In genomic region chr15:72970965-72971746, GRCh38 we compare ENCODE assay signal across 11 cellular contexts.
DNase-seq lines count a peak whose midpoint lies in the region; ATAC-seq and TF ChIP-seq lines count a peak whose summit lies in the region.
"Had no signal": no experiment of that assay in that cellular context is flagged by ENCODE, and none has a peak within 500 bp of the region (broad histone marks: within the 10 kb centered on the region; RNA-seq: fewer than 3 reads in every experiment).

No MANE protein-coding gene starts in this region.

- no peaks in the 10 kb centered on the region for H3K9me3 ChIP-seq in IMR-90 (ENCODE audit: control insufficient read depth, insufficient read depth, low read length)
- no peaks in the 10 kb centered on the region for H3K9me3 ChIP-seq in stomach smooth muscle (ENCODE audit: control insufficient read depth in 2 of 2, low read length in 2 of 2)
- H3K9me3 ChIP-seq: pancreas had no signal

- peak overlapping the region; percentile 49; the same call in 1 of the 2 replicates for H4K91ac ChIP-seq in IMR-90 (ENCODE audit: insufficient read depth, low read depth, low read length)

- DNase-seq in IMR-90 (peak; percentile 33), left kidney (ENCODE audit: low read depth, low spot score) (peak; percentile 95), foreskin keratinocyte (no peak)
- DNase-seq: activated CD8-positive, alpha-beta memory T cell treated with anti-CD3 and anti-CD28 coated beads, Interleukin-2, amount 50 U/mL, for 4 hours; NCI-H226; pancreas had no signal

- H3K27ac ChIP-seq in IMR-90 (ENCODE audit: insufficient read depth, low read length) (peak overlapping the region; percentile 26; the same call in 1 of the 2 replicates), cingulate gyrus (ENCODE audit: low read depth, low read length) (peak overlapping the region; percentile 39), stomach smooth muscle (ENCODE audit: low read length) (no peak overlapping the region), foreskin keratinocyte (no peak overlapping the region)
- H3K27ac ChIP-seq: pancreas had no signal

- dilution Hi-C loops in IMR-90 (cut with HindIII; ENCODE audit: low sequenced_read_pairs, unreplicated experiment), result no loop called here

- peak overlapping the region; percentile 85 for H2BK20ac ChIP-seq in IMR-90 (ENCODE audit: low read depth, low read length)

- TF ChIP-seq CTCF in IMR-90 (conservative IDR thresholded peaks at IDR 0.05; ENCODE audit: low read depth, low read length) (no peak), foreskin keratinocyte (conservative IDR thresholded peaks at IDR 0.05) (no peak)

- peak overlapping the region; percentile 88 for H3K14ac ChIP-seq in IMR-90 (replicated peaks; ENCODE audit: low read depth, low read length)

- BruUV-seq in IMR-90 (replicated peaks; lab: Mats Ljungman, UMichigan), result no TSS peak

- peak overlapping the region; percentile 2 to 82; a peak in 3 of 4 replicates for H4K8ac ChIP-seq in IMR-90 (ENCODE audit: low read depth in 2 of 2, low read length in 2 of 2)

- no peak for TF ChIP-seq POLR2A in IMR-90 (IDR thresholded peaks at IDR 0.05; ENCODE audit: low read depth, low read length)

- peak overlapping the region; percentile 42 for H3K18ac ChIP-seq in IMR-90 (ENCODE audit: low read depth, low read length)

- TF ChIP-seq RAD21 in IMR-90 (IDR thresholded peaks at IDR 0.05; ENCODE audit: low read length), result no peak

- no peaks in the 10 kb centered on the region for H3K79me1 ChIP-seq in IMR-90 (ENCODE audit: low read depth in 1 of 2, low read length in 2 of 2)

- H3K9me1 ChIP-seq in IMR-90 (ENCODE audit: insufficient read depth, low read length), result peaks cover 9% of the 10 kb centered on the region; the same call in 1 of the 2 replicates

- H3K4me1 ChIP-seq in IMR-90 (ENCODE audit: control insufficient read depth, insufficient read depth, low read length), result peaks cover 8% of the 10 kb centered on the region
- H3K4me1 ChIP-seq in stomach smooth muscle (ENCODE audit: control insufficient read depth, insufficient read depth, low read length), result peaks cover 4% of the 10 kb centered on the region
- H3K4me1 ChIP-seq in foreskin keratinocyte, result no peaks in the 10 kb centered on the region
- H3K4me1 ChIP-seq: pancreas had no signal

- H3K4me2 ChIP-seq in IMR-90 (ENCODE audit: low read depth, low read length), result peak overlapping the region; percentile 68

- in situ Hi-C loops in IMR-90 (cut with MboI; ENCODE audit: low sequenced_read_pairs), result no loop called here

- ATAC-seq in IMR-90 (ENCODE audit: low read depth) (peak; percentile 86), HG02852 (IDR thresholded peaks at IDR 0.05; ENCODE audit: unreplicated experiment) (no peak), HG03196 (IDR thresholded peaks at IDR 0.05; ENCODE audit: unreplicated experiment) (no peak), GM21737 (IDR thresholded peaks at IDR 0.05; ENCODE audit: unreplicated experiment) (no peak), foreskin keratinocyte (no peak)

- peak overlapping the region; percentile 84 for H2BK120ac ChIP-seq in IMR-90 (ENCODE audit: low read depth, low read length)

- no peak overlapping the region for H2AK9ac ChIP-seq in IMR-90 (replicated peaks; ENCODE audit: low read depth, low read length, poor library complexity)

- H3K4me3 ChIP-seq in IMR-90 (ENCODE audit: insufficient read depth, low read depth, low read length) (peak overlapping the region; percentile 17; the same call in 1 of the 2 replicates), stomach smooth muscle (ENCODE audit: low read length in 2 of 2) (peak overlapping the region; percentile 21 to 60)
- H3K4me3 ChIP-seq: pancreas had no signal

- CTCF ChIA-PET in IMR-90 (lab: Yijun Ruan, JAX), result interaction anchor here (0.6 kb wide), 1 partner anchor 42 kb away, joined by 3 read pairs; no protein-coding TSS in a partner anchor

- peak overlapping the region; percentile 9 for H2BK5ac ChIP-seq in IMR-90 (ENCODE audit: low read depth, low read length, poor library complexity, severe bottlenecking)

- peak overlapping the region; percentile 12; the same call in 1 of the 3 replicates for H2BK15ac ChIP-seq in IMR-90 (ENCODE audit: low read depth, low read length)

- 17% methylated on average over 8 of the region's 12 CpGs; no CpG with 5 or more reads in 1 of the 2 experiments for WGBS in IMR-90 (ENCODE audit: extremely low coverage in 2 of 2, insufficient read length in 1 of 2), 2 experiments

- H3K27me3 ChIP-seq in IMR-90 (ENCODE audit: control insufficient read depth, insufficient read depth, low read length), result no peaks in the 10 kb centered on the region; the same call in 1 of the 2 replicates
- H3K27me3 ChIP-seq in stomach smooth muscle (ENCODE audit: control insufficient read depth in 1 of 2, insufficient read depth in 2 of 2, low read length in 2 of 2), result peaks cover 0 to 2% of the 10 kb centered on the region in 2 donors
- H3K27me3 ChIP-seq in foreskin keratinocyte, result peaks cover 24% of the 10 kb centered on the region
- H3K27me3 ChIP-seq: pancreas had no signal

- peak overlapping the region; percentile 27 for H4K5ac ChIP-seq in IMR-90 (ENCODE audit: low read depth, low read length)

- H3K4ac ChIP-seq in IMR-90 (ENCODE audit: low read depth, low read length), result peak overlapping the region; percentile 92

- POLR2A ChIA-PET in IMR-90 (lab: Charles Lee; ENCODE audit: unreplicated experiment), result interaction anchor here (0.5 to 1.1 kb wide), 3 partner anchors 9 to 644 kb away, joined by 3 to 5 read pairs (median 4); no protein-coding TSS in a partner anchor

- no peaks in the 10 kb centered on the region for H4K20me1 ChIP-seq in IMR-90 (ENCODE audit: insufficient read depth, low read length)

- H3K9ac ChIP-seq in IMR-90 (ENCODE audit: low read depth, low read length) (0 out of 2 replicates have a peak overlapping the region, but pooled peaks have one; percentile 22), stomach smooth muscle (ENCODE audit: low read length in 2 of 2) (peak overlapping the region in 1 of 2 donors; percentile 42)

- H3K56ac ChIP-seq in IMR-90 (ENCODE audit: extremely low read depth, insufficient read depth, low read length), result peak overlapping the region; percentile 59; the same call in 1 of the 2 replicates

- H3K36me3 ChIP-seq in IMR-90 (ENCODE audit: control insufficient read depth, insufficient read depth, low read length) (no peaks in the 10 kb centered on the region), stomach smooth muscle (ENCODE audit: control insufficient read depth in 2 of 2, insufficient read depth in 2 of 2, low read length in 2 of 2) (no peaks in the 10 kb centered on the region)
- H3K36me3 ChIP-seq: pancreas had no signal

- peak overlapping the region; percentile 63 for H3K23ac ChIP-seq in IMR-90 (ENCODE audit: low read depth, low read length)

- intact Hi-C loops in IMR-90 (cut with micrococcal nuclease), result no loop called here

- H2AK5ac ChIP-seq in IMR-90 (ENCODE audit: low read depth, low read length), result no peak overlapping the region

- peak overlapping the region; percentile 87 for H2AFZ ChIP-seq in IMR-90 (replicated peaks; ENCODE audit: low read length, poor library complexity)

TF ChIP-seq in IMR-90, 13 proteins besides CTCF, POLR2A, EP300 and RAD21:
- TF ChIP-seq ELK1 (IDR thresholded peaks at IDR 0.05; ENCODE audit: borderline replicate concordance, low read depth, low read length) (no peak), MAFK (IDR thresholded peaks at IDR 0.05; ENCODE audit: low read depth, low read length) (no peak), NFE2L2 (IDR thresholded peaks at IDR 0.05; ENCODE audit: low read depth, low read length) (no peak)

Comparison
In these comparisons a context has a peak if more than half of its experiments do, and no peak if none do; other contexts are left out.
1. DNase-seq: peak in IMR-90 (single experiment) and left kidney (single experiment); none in foreskin keratinocyte (0 of 2).
2. H3K27ac ChIP-seq: peak in IMR-90 (single experiment) and cingulate gyrus (single experiment); none in stomach smooth muscle (single experiment) and foreskin keratinocyte (single experiment).